Comparison of ENCODE assay signal across 12 cellular contexts in genomic region chr19:6887326-6887725, GRCh38. TPM values are rescaled to one million over a fixed set of nuclear protein-coding genes. Genes with fewer than 3 reads are reported as not detected.
DNase-seq lines count a peak whose midpoint lies in the region; ATAC-seq and TF ChIP-seq lines count a peak whose summit lies in the region.
"Had no signal": no experiment of that assay in that cellular context is flagged by ENCODE, and none has a peak within 500 bp of the region (broad histone marks: within the 10 kb centered on the region; RNA-seq: fewer than 3 reads in every experiment).

Gene ADGRE1 (plus strand): TSS chr19:6887579. CDS start chr19:6887609, 30 bp downstream.

- no peak within 1 kb of the TSS for H3K4me3 ChIP-seq in CD4-positive, alpha-beta memory T cell (ENCODE audit: low read length in 2 of 2)
- H3K4me3 ChIP-seq in left lung (peak within 1 kb of the TSS in 1 of 2 donors; percentile 35), gastroesophageal sphincter (no peak within 1 kb of the TSS)

- TF ChIP-seq POLR2A in gastroesophageal sphincter (IDR thresholded peaks at IDR 0.05) = no peak

- DNase-seq in AML-193 (lab: John Stamatoyannopoulos, UW) = peak; percentile 68 to 82
- DNase-seq in CD4-positive, alpha-beta memory T cell = peak in 1 of 5 donors; percentile 31
- DNase-seq in left lung = peak in 1 of 2 donors; percentile 58
- no peak for DNase-seq in effector memory CD8-positive, alpha-beta T cell
- DNase-seq: C1 segment of cervical spinal cord, NCI-H2171, posterior cingulate gyrus, T-helper 17 cell had no signal

- H3K4me1 ChIP-seq in CD4-positive, alpha-beta memory T cell (ENCODE audit: insufficient read depth, low read length) = peaks cover 53% of the 10 kb centered on the region
- H3K4me1 ChIP-seq in left lung = peaks cover 0 to 42% of the 10 kb centered on the region in 2 donors
- no peaks in the 10 kb centered on the region for H3K4me1 ChIP-seq in gastroesophageal sphincter

- no peaks in the 10 kb centered on the region for H3K27me3 Mint-ChIP-seq in CD4-positive, alpha-beta memory T cell
- peaks cover 0 to 7% of the 10 kb centered on the region in 2 donors for H3K27me3 Mint-ChIP-seq in effector memory CD8-positive, alpha-beta T cell
- H3K27me3 Mint-ChIP-seq: T-helper 17 cell had no signal

- TF ChIP-seq EP300 in gastroesophageal sphincter (IDR thresholded peaks at IDR 0.05) = no peak

- peak within 1 kb of the TSS in 7 of 8 donors; percentile 18 to 81 (median 61) for H3K4me3 Mint-ChIP-seq in CD4-positive, alpha-beta memory T cell
- H3K4me3 Mint-ChIP-seq in effector memory CD8-positive, alpha-beta T cell = no peak within 1 kb of the TSS
- H3K4me3 Mint-ChIP-seq: T-helper 17 cell had no signal

- intact Hi-C loops in CD4-positive, alpha-beta memory T cell (cut with micrococcal nuclease) = no loop called here
- intact Hi-C loops in T-helper 1 cell treated with Interleukin-12 subunit alpha and Interleukin-12 subunit beta and Interleukin-4 antibody, amounts not matched to agents 30 ng/mL and 1 ng/mL, for 36 hours (cut with micrococcal nuclease) = no loop called here
- intact Hi-C loops in left lung (cut with DNase I) = no loop called here

- H3K27ac ChIP-seq in CD4-positive, alpha-beta memory T cell (ENCODE audit: low read depth, low read length) = no peak within 1 kb of the TSS
- H3K27ac ChIP-seq in left lung (peak within 1 kb of the TSS in 1 of 2 donors; percentile 85), gastroesophageal sphincter (no peak within 1 kb of the TSS)

- H3K9me3 ChIP-seq in CD4-positive, alpha-beta memory T cell (ENCODE audit: control insufficient read depth in 1 of 2, low read length in 2 of 2) = no peaks in the 10 kb centered on the region
- H3K9me3 ChIP-seq in left lung = no peaks in the 10 kb centered on the region
- H3K9me3 ChIP-seq in gastroesophageal sphincter = peaks cover 0 to 27% (median 0%) of the 10 kb centered on the region in 3 donors

- CTCF ChIA-PET in CD4-positive, alpha-beta memory T cell (lab: Charles Lee; ENCODE audit: partially characterized antibody) = no interaction called here

- H3K9me3 Mint-ChIP-seq in CD4-positive, alpha-beta memory T cell = peaks cover 4 to 18% (median 10%) of the 10 kb centered on the region in 8 donors
- no peaks in the 10 kb centered on the region for H3K9me3 Mint-ChIP-seq in effector memory CD8-positive, alpha-beta T cell

- no peaks in the 10 kb centered on the region for H3K36me3 ChIP-seq in CD4-positive, alpha-beta memory T cell (ENCODE audit: insufficient read depth, low read length)
- H3K36me3 ChIP-seq in left lung = no peaks in the 10 kb centered on the region
- no peaks in the 10 kb centered on the region for H3K36me3 ChIP-seq in gastroesophageal sphincter

- H3K4me1 Mint-ChIP-seq in CD4-positive, alpha-beta memory T cell = peaks cover 42 to 58% (median 53%) of the 10 kb centered on the region in 4 donors
- peaks cover 18 to 29% of the 10 kb centered on the region in 2 donors for H3K4me1 Mint-ChIP-seq in effector memory CD8-positive, alpha-beta T cell (ENCODE audit: low read depth in 2 of 2)

- peak; percentile 38 for ATAC-seq in left lung
- no peak for ATAC-seq in gastroesophageal sphincter
- ATAC-seq in HG02870 (IDR thresholded peaks at IDR 0.05; ENCODE audit: unreplicated experiment) = no peak
- no peak for ATAC-seq in HG03280 (IDR thresholded peaks at IDR 0.05; ENCODE audit: unreplicated experiment)
- ATAC-seq in effector memory CD8-positive, alpha-beta T cell (replicated peaks) = no peak
- ATAC-seq: T-helper 17 cell had no signal

- peak within 1 kb of the TSS in 6 of 7 donors; percentile 32 to 87 (median 62) for H3K27ac Mint-ChIP-seq in CD4-positive, alpha-beta memory T cell
- H3K27ac Mint-ChIP-seq in effector memory CD8-positive, alpha-beta T cell = peak within 1 kb of the TSS in 1 of 2 donors; percentile 65
- H3K27ac Mint-ChIP-seq: T-helper 17 cell had no signal

- WGBS in gastroesophageal sphincter (ENCODE audit: low coverage in 1 of 2), 2 donors = 71 to 85% methylated on average over 3 to 4 of the region's 4 CpGs

- TF ChIP-seq CTCF in left lung (IDR thresholded peaks at IDR 0.05) (no peak), gastroesophageal sphincter (IDR thresholded peaks at IDR 0.05) (no peak)

- H3K27me3 ChIP-seq in CD4-positive, alpha-beta memory T cell (ENCODE audit: insufficient read depth, low read length) = no peaks in the 10 kb centered on the region
- peaks cover 0 to 9% of the 10 kb centered on the region in 2 donors for H3K27me3 ChIP-seq in left lung
- peaks cover 37% of the 10 kb centered on the region for H3K27me3 ChIP-seq in gastroesophageal sphincter

- H3K36me3 Mint-ChIP-seq in CD4-positive, alpha-beta memory T cell = no peaks in the 10 kb centered on the region
- H3K36me3 Mint-ChIP-seq in effector memory CD8-positive, alpha-beta T cell (ENCODE audit: insufficient read depth) = no peaks in the 10 kb centered on the region

- POLR2A ChIA-PET in CD4-positive, alpha-beta memory T cell (lab: Charles Lee; ENCODE audit: partially characterized antibody) = interaction anchor here (0.6 to 2.4 kb wide), 7 partner anchors 11 to 458 kb away, joined by 3 to 9 read pairs (median 3); no protein-coding TSS in a partner anchor

RNA-seq across cellular contexts. Expression of gene ADGRE1, which starts in this region (rescaled TPM):
- total RNA-seq in CD4-positive, alpha-beta memory T cell = 10 to 100 TPM in 1 of 2 experiments, 1 to 10 TPM in 1; 8.5 to 10.0 TPM
- polyA plus RNA-seq in CD4-positive, alpha-beta memory T cell = 10 to 100 TPM in 1 of 2 donors, 1 to 10 TPM in 1; 2.9 to 10.6 TPM
- total RNA-seq in T-helper 1 cell treated with Interleukin-12 subunit alpha and Interleukin-12 subunit beta and Interleukin-4 antibody, amounts not matched to agents 30 ng/mL and 1 ng/mL, for 36 hours = 15.0 and 15.2 TPM in 2 replicates
- total RNA-seq in left lung (10 to 100 TPM in 1 of 2 donors, 1 to 10 TPM in 1; 1.3 to 15.2 TPM), gastroesophageal sphincter (under 1 TPM in 1 of 4 donors, not detected in 3; 0.13 TPM)

Comparison
In these comparisons a context has a peak if more than half of its experiments do, and no peak if none do; other contexts are left out.
1. DNase-seq: peak in AML-193 (2 of 2); none in effector memory CD8-positive, alpha-beta T cell (0 of 3).
2. H3K4me3 Mint-ChIP-seq: peak in CD4-positive, alpha-beta memory T cell (7 of 8); none in effector memory CD8-positive, alpha-beta T cell (0 of 2).